Comparison of ENCODE assay signal across 9 cellular contexts in the genomic region with DNA sequence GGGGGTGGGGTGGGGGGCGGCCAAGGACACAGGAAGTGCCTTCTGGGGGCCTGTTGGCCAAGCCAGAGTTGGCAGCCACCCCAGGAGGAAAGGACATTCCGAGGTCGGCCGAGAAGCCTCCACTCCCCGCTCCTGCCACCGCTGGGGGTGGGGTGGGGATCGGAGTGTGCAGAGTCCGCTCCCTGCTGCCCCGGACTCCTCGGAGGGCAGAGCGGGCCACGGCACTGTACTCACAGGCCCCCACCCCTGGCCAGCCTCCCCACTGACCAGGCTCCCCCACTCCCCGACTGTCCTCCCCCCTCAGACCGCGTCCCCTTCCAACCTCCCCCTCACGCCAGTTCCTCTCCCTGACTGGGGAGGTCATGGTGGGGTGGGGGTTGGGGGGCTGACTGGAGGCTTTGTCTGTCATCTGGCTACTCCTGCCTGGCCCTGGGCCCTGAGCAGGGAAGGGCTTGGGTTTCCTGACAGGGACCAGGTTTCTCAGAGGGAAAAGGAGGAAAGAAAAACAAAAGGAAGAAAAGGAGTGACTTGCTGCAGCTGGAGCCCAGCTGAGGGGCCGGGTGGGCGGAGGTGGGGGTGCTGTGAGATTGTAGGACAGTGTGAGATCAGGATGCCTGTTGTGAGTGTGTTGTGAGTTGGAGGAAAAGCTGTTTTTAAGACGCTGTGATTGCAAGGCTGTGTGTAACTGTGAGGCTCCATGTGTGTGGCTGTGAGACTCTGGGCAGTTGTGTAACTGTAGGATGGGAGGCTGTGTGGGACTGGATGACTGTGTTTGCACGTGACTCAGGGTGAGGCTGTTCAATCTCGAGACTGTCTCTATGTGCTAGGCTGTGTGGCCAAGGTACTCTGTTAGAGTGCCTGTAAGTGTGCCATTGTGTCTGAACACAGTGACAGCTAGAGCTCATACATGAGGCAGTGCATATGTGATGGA. TPM values are rescaled to one million over a fixed set of nuclear protein-coding genes. Genes with fewer than 3 reads are reported as not detected.
DNase-seq lines count a peak whose midpoint lies in the region; ATAC-seq and TF ChIP-seq lines count a peak whose summit lies in the region.
"Had no signal": no experiment of that assay in that cellular context is flagged by ENCODE, and none has a peak within 500 bp of the region (broad histone marks: within the 10 kb centered on the region; RNA-seq: fewer than 3 reads in every experiment).

No MANE protein-coding gene starts in this region.

- H3K9me2 ChIP-seq in PC-9 (ENCODE audit: insufficient read depth), result no peaks in the 10 kb centered on the region

- no peaks in the 10 kb centered on the region for H3K79me2 ChIP-seq in PC-9 (ENCODE audit: low read depth)

- H3K27ac ChIP-seq in adrenal gland (peak overlapping the region in 2 of 5 donors; percentile 12 to 56), PC-9 (no peak overlapping the region)

- no peaks in the 10 kb centered on the region for H3F3A ChIP-seq in PC-9 (ENCODE audit: insufficient read depth, low read depth)

- CTCF ChIA-PET in PC-9 (lab: Charles Lee) (no interaction called here), HEK293T (lab: Yijun Ruan, JAX) (no interaction called here)

- no peak overlapping the region for H3K4me2 ChIP-seq in PC-9

- ATAC-seq in left cardiac atrium, result peak; percentile 75 to 81

- H4K20me1 ChIP-seq in PC-9 (ENCODE audit: insufficient read depth), result no peaks in the 10 kb centered on the region

- POLR2A ChIA-PET in PC-9 (lab: Charles Lee; ENCODE audit: unreplicated experiment) (no interaction called here), HEK293T (lab: Yijun Ruan, JAX) (no interaction called here)

- peak; percentile 48 for DNase-seq in H4 (ENCODE audit: low spot score)
- peak in 5 of 7 donors; percentile 42 to 63 (median 53) for DNase-seq in adrenal gland
- DNase-seq in left cardiac atrium, result peak; percentile 36
- peak; percentile 61 for DNase-seq in retina
- DNase-seq in PC-9, result no peak
- DNase-seq in HEK293T (ENCODE audit: extremely low spot score), result no peak
- no peak for DNase-seq in GM19238 (ENCODE audit: insufficient read length, low spot score)
- no peak for DNase-seq in NOMO-1 (lab: John Stamatoyannopoulos, UW; ENCODE audit: unreplicated experiment in 2 of 2)
- DNase-seq: activated naive CD8-positive, alpha-beta T cell treated with anti-CD3 and anti-CD28 coated beads, Interleukin-2, amount 10 ng/mL, durations not matched to agents 7 days and 5 days had no signal

- H3K9me3 ChIP-seq in adrenal gland (replicated peaks in 1 of 3) (no peaks in the 10 kb centered on the region), PC-9 (ENCODE audit: insufficient read depth, low read depth) (no peaks in the 10 kb centered on the region)

- H3K27me3 ChIP-seq in adrenal gland (no peaks in the 10 kb centered on the region), PC-9 (ENCODE audit: insufficient read depth, low read depth) (peaks cover 13% of the 10 kb centered on the region; the same call in 1 of the 2 replicates)

- H2AFZ ChIP-seq in PC-9, result no peak overlapping the region

- H3K4me1 ChIP-seq in adrenal gland (replicated peaks in 1 of 2) (peaks cover 14 to 17% of the 10 kb centered on the region in 2 donors), PC-9 (replicated peaks; ENCODE audit: insufficient read depth) (no peaks in the 10 kb centered on the region)

- no peak for TF ChIP-seq POLR2A in adrenal gland (IDR thresholded peaks at IDR 0.05)

- BruUV-seq in PC-9 (replicated peaks; lab: Mats Ljungman, UMichigan), result no TSS peak

- TF ChIP-seq CTCF in adrenal gland (IDR thresholded peaks at IDR 0.05) (no peak), PC-9 (conservative IDR thresholded peaks at IDR 0.05) (no peak)

- no peaks in the 10 kb centered on the region for H3K36me3 ChIP-seq in adrenal gland (replicated peaks in 1 of 2)
- H3K36me3 ChIP-seq in PC-9 (ENCODE audit: low read depth), result no peaks in the 10 kb centered on the region

- H3K4me3 ChIP-seq in adrenal gland, result peak overlapping the region in 1 of 4 donors; percentile 30
- no peak overlapping the region for H3K4me3 ChIP-seq in PC-9

- intact Hi-C loops in adrenal gland (cut with DNase I) (no loop called here), left cardiac atrium (cut with DNase I) (no loop called here), PC-9 (cut with micrococcal nuclease; ENCODE audit: unreplicated experiment) (no loop called here)

- WGBS in adrenal gland, 4 donors, result 9 to 11% (median 10%) methylated on average over 5 to 21 of the region's 21 CpGs

TF ChIP-seq in HEK293T, 16 proteins besides CTCF, POLR2A, EP300 and RAD21:
- no peak for TF ChIP-seq FOXM1 (IDR thresholded peaks at IDR 0.05; ENCODE audit: borderline replicate concordance)
- TF ChIP-seq L3MBTL2 (conservative IDR thresholded peaks at IDR 0.05), result no peak
- TF ChIP-seq ZNF384 (IDR thresholded peaks at IDR 0.05), result no peak
- TF ChIP-seq SP1 (IDR thresholded peaks at IDR 0.05), result no peak
- TF ChIP-seq LEF1 (IDR thresholded peaks at IDR 0.05; ENCODE audit: borderline replicate concordance), result no peak
- no peak for TF ChIP-seq BHLHE40 (IDR thresholded peaks at IDR 0.05; ENCODE audit: borderline replicate concordance)
- no peak for TF ChIP-seq FOXA1 (IDR thresholded peaks at IDR 0.05)
- no peak for TF ChIP-seq NFRKB (IDR thresholded peaks at IDR 0.05)
- no peak for TF ChIP-seq FOXK2 (IDR thresholded peaks at IDR 0.05)
- no peak for TF ChIP-seq ELF4 (IDR thresholded peaks at IDR 0.05)
- no peak for TF ChIP-seq TARDBP (IDR thresholded peaks at IDR 0.05)

RNA-seq across cellular contexts. Expression of gene CNTFR, which starts 29.6 kb away (rescaled TPM):
- total RNA-seq in H4 (2014; rRNA removed; shearing (Covaris generic)), result 0.15 and 0.55 TPM in 2 replicates
- 1 to 10 TPM; 2.2 to 9.7 (median 3.8) TPM for total RNA-seq in adrenal gland
- polyA plus RNA-seq in adrenal gland, result 10 to 100 TPM in 1 of 3 donors, 1 to 10 TPM in 2; 1.1 to 15.2 (median 5.7) TPM
- total RNA-seq in left cardiac atrium, result 10 to 100 TPM; 21.3 to 45.3 TPM
- total RNA-seq in PC-9 (2021), result not detected in 2 replicates
- total RNA-seq: activated naive CD8-positive, alpha-beta T cell treated with anti-CD3 and anti-CD28 coated beads, Interleukin-2, amount 10 ng/mL, durations not matched to agents 7 days and 5 days had no signal

RNA-seq across cellular contexts. Expression of gene ENHO, which starts 37.1 kb away (rescaled TPM):
- total RNA-seq in H4 (2014; rRNA removed; shearing (Covaris generic)), result 1.9 and 2.3 TPM in 2 replicates
- under 1 TPM in 1 of 8 donors, not detected in 7; 0.39 TPM for total RNA-seq in adrenal gland
- 1 to 10 TPM in 1 of 3 donors, under 1 TPM in 2; 0.24 to 1.6 (median 0.88) TPM for polyA plus RNA-seq in adrenal gland
- total RNA-seq in left cardiac atrium, result under 1 TPM; 0.56 to 0.60 TPM
- total RNA-seq in PC-9 (2021), result not detected in 2 replicates
- total RNA-seq: activated naive CD8-positive, alpha-beta T cell treated with anti-CD3 and anti-CD28 coated beads, Interleukin-2, amount 10 ng/mL, durations not matched to agents 7 days and 5 days had no signal

RNA-seq across cellular contexts. Expression of gene RPP25L, which starts 52.0 kb away (rescaled TPM):
- total RNA-seq in H4 (2014; rRNA removed; shearing (Covaris generic)), result 52.8 and 59.3 TPM in 2 replicates
- total RNA-seq in adrenal gland, result 10 to 100 TPM; 11.3 to 40.9 (median 26.8) TPM
- 10 to 100 TPM; 10.5 to 32.5 (median 28.3) TPM for polyA plus RNA-seq in adrenal gland
- total RNA-seq in left cardiac atrium, result 10 to 100 TPM; 20.8 to 27.8 TPM
- 15.6 and 19.4 TPM in 2 replicates for total RNA-seq in PC-9 (2021)

Comparison
In these comparisons a context has a peak if more than half of its experiments do, and no peak if none do; other contexts are left out.
1. DNase-seq: peak in H4 (single experiment), adrenal gland (5 of 7), left cardiac atrium (single experiment) and retina (single experiment); none in PC-9 (0 of 2), HEK293T (single experiment), GM19238 (single experiment) and NOMO-1 (0 of 2).